1 cellular context compared by ENCODE assay signal in genomic region chr19:57171551-57172081, GRCh38.
TF ChIP-seq lines count a peak whose summit lies in the region.

No MANE protein-coding gene starts in this region.

TF ChIP-seq in WTC11, 78 proteins besides CTCF, POLR2A, EP300 and RAD21 (continued from another document):
- TF ChIP-seq ZSCAN18 (CRISPR knock-in tag; IDR thresholded peaks at IDR 0.05): no peak
- no peak for TF ChIP-seq ERG (CRISPR knock-in tag; IDR thresholded peaks at IDR 0.05)
